ENCODE assay signal across 15 cellular contexts in genomic region chr14:99426796-99427346, GRCh38. TPM values are rescaled to one million over a fixed set of nuclear protein-coding genes. Genes with fewer than 3 reads are reported as not detected.
DNase-seq lines count a peak whose midpoint lies in the region; ATAC-seq and TF ChIP-seq lines count a peak whose summit lies in the region.
"Had no signal": no experiment of that assay in that cellular context is flagged by ENCODE, and none has a peak within 500 bp of the region (broad histone marks: within the 10 kb centered on the region; RNA-seq: fewer than 3 reads in every experiment).

No MANE protein-coding gene starts in this region.

- no peak for TF ChIP-seq POLR2A in IMR-90 (IDR thresholded peaks at IDR 0.05; ENCODE audit: low read depth, low read length)

- H2BK120ac ChIP-seq in IMR-90 (ENCODE audit: low read depth, low read length) (no peak overlapping the region), neuronal stem cell (ENCODE audit: low read depth, low read length) (no peak overlapping the region)

- TF ChIP-seq RAD21 in IMR-90 (IDR thresholded peaks at IDR 0.05; ENCODE audit: low read length), result no peak

- H3K56ac ChIP-seq in IMR-90 (ENCODE audit: extremely low read depth, insufficient read depth, low read length), result no peak overlapping the region

- H2BK12ac ChIP-seq in neuronal stem cell (ENCODE audit: low read length), result no peak overlapping the region

- peaks cover 20% of the 10 kb centered on the region for H3K36me3 ChIP-seq in DOHH2 (ENCODE audit: control insufficient read depth, low read length)
- peaks cover 6% of the 10 kb centered on the region for H3K36me3 ChIP-seq in IMR-90 (ENCODE audit: control insufficient read depth, insufficient read depth, low read length)
- H3K36me3 ChIP-seq in neuronal stem cell (replicated peaks in 1 of 2; ENCODE audit: control insufficient read depth in 2 of 2, insufficient read depth in 2 of 2, low read length in 2 of 2), result peaks cover 4 to 46% of the 10 kb centered on the region in 2 donors
- H3K36me3 ChIP-seq: MG63 had no signal

- H3K4ac ChIP-seq in IMR-90 (ENCODE audit: low read depth, low read length) (no peak overlapping the region), neuronal stem cell (ENCODE audit: low read length) (no peak overlapping the region)

- H2BK20ac ChIP-seq in IMR-90 (ENCODE audit: low read depth, low read length), result no peak overlapping the region

- H3K9me3 ChIP-seq in DOHH2 (ENCODE audit: control insufficient read depth, insufficient read depth, low read length), result no peaks in the 10 kb centered on the region
- H3K9me3 ChIP-seq in IMR-90 (ENCODE audit: control insufficient read depth, insufficient read depth, low read length), result peaks cover 5% of the 10 kb centered on the region; the same call in 1 of the 2 replicates
- peaks cover 4 to 9% of the 10 kb centered on the region in 2 donors for H3K9me3 ChIP-seq in neuronal stem cell (replicated peaks in 1 of 2; ENCODE audit: control insufficient read depth in 2 of 2, insufficient read depth in 1 of 2, low read depth in 1 of 2, low read length in 2 of 2)
- H3K9me3 ChIP-seq: MG63 had no signal

- peak overlapping the region; percentile 54 for H3K4me3 ChIP-seq in DOHH2 (ENCODE audit: low read length)
- no peak overlapping the region for H3K4me3 ChIP-seq in IMR-90 (ENCODE audit: insufficient read depth, low read depth, low read length)
- no peak overlapping the region for H3K4me3 ChIP-seq in neuronal stem cell (ENCODE audit: low read length in 2 of 2)
- H3K4me3 ChIP-seq: MG63 had no signal

- intact Hi-C loops in IMR-90 (cut with micrococcal nuclease), result no loop called here

- H2BK5ac ChIP-seq in IMR-90 (ENCODE audit: low read depth, low read length, poor library complexity, severe bottlenecking), result no peak overlapping the region
- H2BK5ac ChIP-seq in neuronal stem cell (ENCODE audit: low read length), result no peak overlapping the region

- no peak for ATAC-seq in IMR-90 (ENCODE audit: low read depth)

- H3K9me1 ChIP-seq in IMR-90 (ENCODE audit: insufficient read depth, low read length), result no peaks in the 10 kb centered on the region; the same call in 1 of the 2 replicates

- no peak overlapping the region for H2BK15ac ChIP-seq in IMR-90 (ENCODE audit: low read depth, low read length)
- no peak overlapping the region for H2BK15ac ChIP-seq in neuronal stem cell (ENCODE audit: low read length)

- POLR2A ChIA-PET in IMR-90 (lab: Charles Lee; ENCODE audit: unreplicated experiment), result no interaction called here

- H3K18ac ChIP-seq in IMR-90 (ENCODE audit: low read depth, low read length) (no peak overlapping the region), neuronal stem cell (ENCODE audit: low read length) (no peak overlapping the region)

- H3K79me1 ChIP-seq in IMR-90 (ENCODE audit: low read depth in 1 of 2, low read length in 2 of 2), result peaks cover 3 to 19% of the 10 kb centered on the region in 2 experiments; a peak in 3 of 4 replicates
- H3K79me1 ChIP-seq in neuronal stem cell (ENCODE audit: low read depth, low read length), result peaks cover 2% of the 10 kb centered on the region

- no peak overlapping the region for H3K14ac ChIP-seq in IMR-90 (replicated peaks; ENCODE audit: low read depth, low read length)
- no peak overlapping the region for H3K14ac ChIP-seq in neuronal stem cell (ENCODE audit: low read length)

- H4K5ac ChIP-seq in IMR-90 (ENCODE audit: low read depth, low read length), result no peak overlapping the region

- no peak overlapping the region for H2AK9ac ChIP-seq in IMR-90 (replicated peaks; ENCODE audit: low read depth, low read length, poor library complexity)

- H3K4me2 ChIP-seq in DOHH2 (ENCODE audit: low read length), result peak overlapping the region; percentile 58
- H3K4me2 ChIP-seq in IMR-90 (ENCODE audit: low read depth, low read length), result no peak overlapping the region
- H3K4me2 ChIP-seq in neuronal stem cell (ENCODE audit: insufficient read depth, low read length, poor library complexity, severe bottlenecking), result no peak overlapping the region
- H3K4me2 ChIP-seq: KMS-11 had no signal

- dilution Hi-C loops in IMR-90 (cut with HindIII; ENCODE audit: low sequenced_read_pairs, unreplicated experiment), result no loop called here

- in situ Hi-C loops in IMR-90 (cut with MboI; ENCODE audit: low sequenced_read_pairs), result no loop called here

- no TSS peak for BruUV-seq in IMR-90 (replicated peaks; lab: Mats Ljungman, UMichigan)

- H4K8ac ChIP-seq in IMR-90 (ENCODE audit: low read depth in 2 of 2, low read length in 2 of 2) (no peak overlapping the region), neuronal stem cell (ENCODE audit: low read depth, low read length) (no peak overlapping the region)

- peaks cover 6% of the 10 kb centered on the region; the same call in 1 of the 2 replicates for H4K20me1 ChIP-seq in DOHH2 (ENCODE audit: control insufficient read depth, insufficient read depth, low read depth, low read length)
- no peaks in the 10 kb centered on the region; the same call in 1 of the 2 replicates for H4K20me1 ChIP-seq in IMR-90 (ENCODE audit: insufficient read depth, low read length)

- H3K27ac ChIP-seq in DOHH2 (ENCODE audit: low read depth, low read length) (peak overlapping the region; percentile 42; the same call in 1 of the 2 replicates), IMR-90 (ENCODE audit: insufficient read depth, low read length) (no peak overlapping the region), neuronal stem cell (replicated peaks; ENCODE audit: low read length) (no peak overlapping the region)
- H3K27ac ChIP-seq: KMS-11 had no signal

- no peak for TF ChIP-seq CTCF in DOHH2 (IDR thresholded peaks at IDR 0.05; ENCODE audit: low read depth, low read length, poor library complexity, severe bottlenecking)
- TF ChIP-seq CTCF in IMR-90 (conservative IDR thresholded peaks at IDR 0.05; ENCODE audit: low read depth, low read length), result no peak

- H3K4me1 ChIP-seq in DOHH2 (ENCODE audit: control insufficient read depth, low read length) (peaks cover 70% of the 10 kb centered on the region), IMR-90 (ENCODE audit: control insufficient read depth, insufficient read depth, low read length) (peaks cover 3% of the 10 kb centered on the region), neuronal stem cell (ENCODE audit: control insufficient read depth in 2 of 2, insufficient read depth in 1 of 2, low read depth in 1 of 2, low read length in 2 of 2) (peaks cover 6% of the 10 kb centered on the region in 2 donors)

- no peak for DNase-seq in IMR-90
- peak; percentile 52 for DNase-seq in glomerular visceral epithelial cell (ENCODE audit: extremely low spot score)
- DNase-seq in neuronal stem cell (ENCODE audit: low spot score), result no peak
- no peak for DNase-seq in iPS-NIHi7 (ENCODE audit: extremely low spot score)
- no peak for DNase-seq in hepatic stellate cell (ENCODE audit: low spot score)
- no peak for DNase-seq in A172 (ENCODE audit: low spot score)
- no peak for DNase-seq in ureter (ENCODE audit: low spot score)
- DNase-seq: CD4-positive, CD25-positive, alpha-beta regulatory T cell; DMS79; GDM1; GOT3; MG63; NCI-H2029 had no signal

- H3F3A ChIP-seq in DOHH2 (ENCODE audit: control insufficient read depth, insufficient read depth), result peaks cover 6% of the 10 kb centered on the region

- H2AK5ac ChIP-seq in IMR-90 (ENCODE audit: low read depth, low read length) (no peak overlapping the region), neuronal stem cell (ENCODE audit: low read depth, low read length) (no peak overlapping the region)

- WGBS in IMR-90 (ENCODE audit: extremely low coverage in 2 of 2, insufficient read length in 1 of 2), 2 experiments, result 87% methylated on average over 5 of the region's 12 CpGs; no CpG with 5 or more reads in 1 of the 2 experiments
- no CpG with 5 or more reads among the region's 12 CpGs for WGBS in neuronal stem cell (ENCODE audit: extremely low coverage in 2 of 2, insufficient read length in 2 of 2, insufficient replicate concordance in 1 of 2), 2 donors

- H3K27me3 ChIP-seq in DOHH2 (ENCODE audit: control insufficient read depth, low read length) (no peaks in the 10 kb centered on the region), IMR-90 (ENCODE audit: control insufficient read depth, insufficient read depth, low read length) (no peaks in the 10 kb centered on the region), neuronal stem cell (ENCODE audit: control insufficient read depth in 3 of 3, insufficient read depth in 3 of 3, low read depth in 1 of 3, low read length in 3 of 3) (no peaks in the 10 kb centered on the region)
- H3K27me3 ChIP-seq: MG63 had no signal

- H2AFZ ChIP-seq in IMR-90 (replicated peaks; ENCODE audit: low read length, poor library complexity) (no peak overlapping the region), neuronal stem cell (ENCODE audit: low read length) (no peak overlapping the region)

- no peak overlapping the region for H3K23ac ChIP-seq in IMR-90 (ENCODE audit: low read depth, low read length)
- peak overlapping the region; percentile 28 for H3K23ac ChIP-seq in neuronal stem cell (ENCODE audit: low read depth, low read length, poor library complexity)

- H3K79me2 ChIP-seq in DOHH2 (ENCODE audit: control insufficient read depth, low read length), result peaks cover 19% of the 10 kb centered on the region

- H3K9me2 ChIP-seq in DOHH2 (replicated peaks; ENCODE audit: control insufficient read depth, low read length), result no peaks in the 10 kb centered on the region

- no peak overlapping the region for H3K9ac ChIP-seq in IMR-90 (ENCODE audit: low read depth, low read length)
- H3K9ac ChIP-seq in neuronal stem cell (ENCODE audit: low read depth, low read length, poor library complexity), result no peak overlapping the region
- H3K9ac ChIP-seq: KMS-11 had no signal

- H4K91ac ChIP-seq in IMR-90 (ENCODE audit: insufficient read depth, low read depth, low read length) (no peak overlapping the region), neuronal stem cell (ENCODE audit: low read depth, low read length, poor library complexity) (no peak overlapping the region)

- CTCF ChIA-PET in IMR-90 (lab: Yijun Ruan, JAX), result interaction anchor here (2.7 kb wide), 1 partner anchor 11 kb away, joined by 11 read pairs; no protein-coding TSS in a partner anchor

TF ChIP-seq in IMR-90, 13 proteins besides CTCF, POLR2A, EP300 and RAD21 (continues in another document):
- TF ChIP-seq NFE2L2 (IDR thresholded peaks at IDR 0.05; ENCODE audit: low read depth, low read length) (no peak), RFX5 (IDR thresholded peaks at IDR 0.05; ENCODE audit: low read depth, low read length) (no peak)

RNA-seq across cellular contexts. Expression of gene SETD3, which starts 53.8 kb away (rescaled TPM):
- total RNA-seq in IMR-90 (2012; rRNA removed) (31.9 and 35.0 TPM in 2 replicates), ureter (67.7 TPM)
- polyA plus RNA-seq in IMR-90 (2012; rRNA removed), result 15.9 and 18.8 TPM in 2 replicates
- 5.3 and 7.6 TPM in 2 replicates for polyA plus RNA-seq in IMR-90 (2012; cell fraction: cytosol; rRNA removed)
- polyA plus RNA-seq in IMR-90 (2012; cell fraction: nucleus; rRNA removed; ENCODE audit: low replicate concordance), result 1.7 and 11.2 TPM in 2 replicates
- polyA plus RNA-seq in neuronal stem cell (2013, experiment 1 of 2), result 31.6 TPM
- 33.6 TPM for polyA plus RNA-seq in neuronal stem cell (2013, experiment 2 of 2)
- total RNA-seq in A172 (2014; rRNA removed; shearing (Covaris generic)), result 35.2 and 39.0 TPM in 2 replicates

RNA-seq across cellular contexts. Expression of gene CCNK, which starts 54.3 kb away (rescaled TPM):
- total RNA-seq in IMR-90 (2012; rRNA removed) (18.8 and 33.1 TPM in 2 replicates), ureter (62.5 TPM)
- 25.0 and 38.3 TPM in 2 replicates for polyA plus RNA-seq in IMR-90 (2012; rRNA removed)
- 9.1 and 12.6 TPM in 2 replicates for polyA plus RNA-seq in IMR-90 (2012; cell fraction: cytosol; rRNA removed)
- polyA plus RNA-seq in IMR-90 (2012; cell fraction: nucleus; rRNA removed; ENCODE audit: low replicate concordance), result 14.4 and 41.8 TPM in 2 replicates
- 65.7 TPM for polyA plus RNA-seq in neuronal stem cell (2013, experiment 1 of 2)
- polyA plus RNA-seq in neuronal stem cell (2013, experiment 2 of 2), result 63.4 TPM
- total RNA-seq in A172 (2014; rRNA removed; shearing (Covaris generic)), result 5.0 and 7.5 TPM in 2 replicates
